In the genomic region with DNA sequence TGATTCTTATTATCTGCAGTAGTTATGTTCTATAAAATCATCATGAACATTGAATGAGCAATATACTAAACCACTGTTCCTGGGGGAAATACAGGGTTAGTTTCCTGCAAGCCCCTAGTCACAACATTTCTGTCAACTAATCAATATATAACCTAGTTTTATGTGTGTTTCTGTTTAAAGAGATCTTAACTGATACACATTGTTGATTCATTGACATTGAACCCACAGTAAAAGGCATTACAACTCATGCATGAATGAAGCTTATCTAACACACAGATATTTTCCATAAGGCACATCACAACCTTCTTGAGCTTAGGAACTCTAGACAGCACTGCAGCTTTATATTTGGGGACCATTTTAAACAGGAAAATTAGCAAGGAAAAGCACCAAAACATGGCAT, we compare ENCODE assay signal across 18 cellular contexts.
"Had no signal": no experiment of that assay in that cellular context is flagged by ENCODE, and none has a peak within 500 bp of the region (broad histone marks: within the 10 kb centered on the region; RNA-seq: fewer than 3 reads in every experiment).

No MANE protein-coding gene starts in this region.

- H3K9me3 Mint-ChIP-seq: activated CD4-positive, alpha-beta memory T cell treated with anti-CD3 and anti-CD28 coated beads, Interleukin-2, amount 10 ng/mL, durations not matched to agents 7 days and 5 days; activated naive CD8-positive, alpha-beta T cell treated with anti-CD3 and anti-CD28 coated beads, Interleukin-2, amount 50 U/mL, for 24 hours; immature natural killer cell; mesothelial cell of epicardium; neural progenitor cell had no signal

- H3K4me2 ChIP-seq: neural progenitor cell had no signal

- H3K4me3 ChIP-seq: left lung, neural progenitor cell, upper lobe of right lung had no signal

- H3K4me1 Mint-ChIP-seq: neural progenitor cell had no signal

- H3K27ac ChIP-seq: left lung, neural progenitor cell, upper lobe of right lung had no signal

- ATAC-seq: activated naive CD8-positive, alpha-beta T cell treated with anti-CD3 and anti-CD28 coated beads, Interleukin-2, amount 50 U/mL, for 24 hours; left lung; naive thymus-derived CD8-positive, alpha-beta T cell; stimulated activated naive CD8-positive, alpha-beta T cell treated with anti-CD3 and anti-CD28 coated beads, Interleukin-15, Interleukin-2, amounts not matched to agents 100 U/mL and 50 U/mL, for 24 hours; upper lobe of right lung had no signal

- DNase-seq: activated CD4-positive, alpha-beta memory T cell treated with anti-CD3 and anti-CD28 coated beads, Interleukin-2, amount 10 ng/mL, durations not matched to agents 7 days and 5 days; activated CD4-positive, alpha-beta T cell treated with anti-CD3 and anti-CD28 coated beads, Interleukin-2, amount 10 ng/mL, durations not matched to agents 24 days and 14 days; activated naive CD4-positive, alpha-beta T cell; activated naive CD8-positive, alpha-beta T cell treated with anti-CD3 and anti-CD28 coated beads, Interleukin-2, amount 50 U/mL, for 24 hours; cortex of kidney; effector CD4-positive, alpha-beta T cell; erythroblast; foreskin fibroblast; immature natural killer cell; left lung; mammary epithelial cell; naive thymus-derived CD8-positive, alpha-beta T cell; stimulated activated CD4-positive, alpha-beta T cell treated with anti-CD3 and anti-CD28 coated beads, Interleukin-4, amount 100 ng/mL, for 24 hours; stimulated activated naive CD8-positive, alpha-beta T cell treated with anti-CD3 and anti-CD28 coated beads, Interleukin-15, Interleukin-2, amounts not matched to agents 100 U/mL and 50 U/mL, for 24 hours; T-helper 9 cell; upper lobe of right lung had no signal

- H3K27me3 ChIP-seq: left lung, neural progenitor cell, upper lobe of right lung had no signal

- H3K27me3 Mint-ChIP-seq: activated CD4-positive, alpha-beta memory T cell treated with anti-CD3 and anti-CD28 coated beads, Interleukin-2, amount 10 ng/mL, durations not matched to agents 7 days and 5 days; activated CD4-positive, alpha-beta T cell treated with anti-CD3 and anti-CD28 coated beads, Interleukin-2, amount 10 ng/mL, durations not matched to agents 24 days and 14 days; activated naive CD8-positive, alpha-beta T cell treated with anti-CD3 and anti-CD28 coated beads, Interleukin-2, amount 50 U/mL, for 24 hours; naive thymus-derived CD8-positive, alpha-beta T cell had no signal

- H3K4me3 Mint-ChIP-seq: activated CD4-positive, alpha-beta memory T cell treated with anti-CD3 and anti-CD28 coated beads, Interleukin-2, amount 10 ng/mL, durations not matched to agents 7 days and 5 days; activated CD4-positive, alpha-beta T cell treated with anti-CD3 and anti-CD28 coated beads, Interleukin-2, amount 10 ng/mL, durations not matched to agents 24 days and 14 days; activated naive CD8-positive, alpha-beta T cell treated with anti-CD3 and anti-CD28 coated beads, Interleukin-2, amount 50 U/mL, for 24 hours; immature natural killer cell; mesothelial cell of epicardium; naive thymus-derived CD8-positive, alpha-beta T cell; neural progenitor cell had no signal

- H3K9ac ChIP-seq: neural progenitor cell had no signal

- H2AFZ ChIP-seq: neural progenitor cell had no signal

- H3K27ac Mint-ChIP-seq: activated CD4-positive, alpha-beta memory T cell treated with anti-CD3 and anti-CD28 coated beads, Interleukin-2, amount 10 ng/mL, durations not matched to agents 7 days and 5 days; immature natural killer cell; mesothelial cell of epicardium; naive thymus-derived CD8-positive, alpha-beta T cell; neural progenitor cell had no signal

- H3K4me1 ChIP-seq: left lung, neural progenitor cell, upper lobe of right lung had no signal
